ENCODE assay signal across 24 cellular contexts in the genomic region with DNA sequence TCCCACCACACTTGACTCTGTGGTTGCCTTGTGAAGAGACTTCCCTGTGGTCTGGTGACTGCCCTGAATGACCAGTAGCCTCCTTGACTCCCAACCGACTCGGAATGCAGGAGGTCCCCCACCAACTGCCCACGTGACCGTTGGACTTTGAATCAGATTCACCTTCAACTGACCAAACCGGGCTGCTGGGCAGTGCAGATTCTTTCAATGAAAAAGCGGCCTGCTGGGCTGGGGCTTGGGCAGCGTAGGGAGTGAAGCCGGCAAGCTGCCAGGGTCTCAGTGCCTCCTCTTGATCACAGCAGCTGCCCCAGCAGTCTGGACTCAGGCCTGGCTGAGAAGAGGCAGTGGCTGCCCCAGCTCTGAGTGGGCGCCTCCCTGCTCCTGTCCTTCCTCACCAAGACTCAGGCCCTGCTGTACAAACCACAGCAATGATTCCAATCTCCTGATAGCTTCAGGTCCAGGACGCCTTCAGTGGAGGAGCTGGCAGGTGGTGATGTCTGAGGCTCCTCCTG. TPM values are rescaled to one million over a fixed set of nuclear protein-coding genes. Genes with fewer than 3 reads are reported as not detected.
"Had no signal": no experiment of that assay in that cellular context is flagged by ENCODE, and none has a peak within 500 bp of the region (broad histone marks: within the 10 kb centered on the region; RNA-seq: fewer than 3 reads in every experiment).

No MANE protein-coding gene starts in this region.

- H3K27ac ChIP-seq: gastrocnemius medialis, left lung, neutrophil, parathyroid adenoma, thoracic aorta, tibial nerve, upper lobe of left lung had no signal

- H3K27ac Mint-ChIP-seq: effector memory CD8-positive, alpha-beta T cell; natural killer cell; progenitor cell of endocrine pancreas; stimulated activated memory B cell treated with anti-CD40 and anti-IgM and Interleukin-4, amounts not matched to agents 10 μg/mL and 1 μg/mL and 100 μg/mL, for 72 hours had no signal

- H3K36me3 Mint-ChIP-seq: natural killer cell; stimulated activated memory B cell treated with anti-CD40 and anti-IgM and Interleukin-4, amounts not matched to agents 10 μg/mL and 1 μg/mL and 100 μg/mL, for 72 hours had no signal

- H3K9me3 ChIP-seq: gastrocnemius medialis, left lung, neutrophil, thoracic aorta, tibial nerve, upper lobe of left lung had no signal

- ATAC-seq: effector memory CD8-positive, alpha-beta T cell; gastrocnemius medialis; left lung; natural killer cell; sciatic nerve; stimulated activated memory B cell treated with anti-CD40 and anti-IgM and Interleukin-4, amounts not matched to agents 10 μg/mL and 1 μg/mL and 100 μg/mL, for 72 hours; stimulated activated naive CD8-positive, alpha-beta T cell treated with anti-CD3 and anti-CD28 coated beads, Interleukin-15, Interleukin-2, amounts not matched to agents 100 U/mL and 50 U/mL, for 24 hours had no signal

- DNase-seq: cerebellar nuclear complex; cortex of kidney; effector memory CD8-positive, alpha-beta T cell; foreskin fibroblast; gastrocnemius medialis; kidney; left lung; mesenchymal stem cell; midbrain; natural killer cell; stimulated activated CD4-positive, alpha-beta T cell treated with anti-CD3 and anti-CD28 coated beads, Interleukin-4, amount 100 ng/mL, for 24 hours; stimulated activated naive CD8-positive, alpha-beta T cell treated with anti-CD3 and anti-CD28 coated beads, Interleukin-15, Interleukin-2, amounts not matched to agents 100 U/mL and 50 U/mL, for 24 hours had no signal

- H3K4me1 ChIP-seq: gastrocnemius medialis had no signal

- H3K27me3 ChIP-seq: gastrocnemius medialis, left lung, neutrophil, tibial nerve, upper lobe of left lung had no signal

- FAIRE-seq: endometrium, kidney, urothelium cell line had no signal

- H3K27me3 Mint-ChIP-seq: effector memory CD8-positive, alpha-beta T cell; stimulated activated memory B cell treated with anti-CD40 and anti-IgM and Interleukin-4, amounts not matched to agents 10 μg/mL and 1 μg/mL and 100 μg/mL, for 72 hours had no signal

- H2AFZ ChIP-seq: parathyroid adenoma had no signal

- H3K4me3 Mint-ChIP-seq: effector memory CD8-positive, alpha-beta T cell; natural killer cell; stimulated activated memory B cell treated with anti-CD40 and anti-IgM and Interleukin-4, amounts not matched to agents 10 μg/mL and 1 μg/mL and 100 μg/mL, for 72 hours had no signal

- H3K9me3 Mint-ChIP-seq: effector memory CD8-positive, alpha-beta T cell; natural killer cell; stimulated activated memory B cell treated with anti-CD40 and anti-IgM and Interleukin-4, amounts not matched to agents 10 μg/mL and 1 μg/mL and 100 μg/mL, for 72 hours had no signal

- H3K36me3 ChIP-seq: gastrocnemius medialis, left lung, neutrophil, thoracic aorta, tibial nerve, upper lobe of left lung had no signal

- H3K4me3 ChIP-seq: gastrocnemius medialis, left lung, thoracic aorta, tibial nerve, upper lobe of left lung had no signal

- H3K9ac ChIP-seq: parathyroid adenoma had no signal

- H3K79me2 ChIP-seq: parathyroid adenoma had no signal

RNA-seq across cellular contexts. Expression of a gene that starts 46.8 kb away (rescaled TPM):
- total RNA-seq: progenitor cell of endocrine pancreas had no signal
- polyA plus RNA-seq: neural cell had no signal

RNA-seq across cellular contexts. Expression of a gene that starts 46.9 kb away (rescaled TPM):
- total RNA-seq: progenitor cell of endocrine pancreas, skeletal muscle tissue had no signal
